Comparison of ENCODE assay signal across 22 cellular contexts in genomic region chr10:78815702-78816334, GRCh38.
DNase-seq lines count a peak whose midpoint lies in the region; ATAC-seq and TF ChIP-seq lines count a peak whose summit lies in the region.
"Had no signal": no experiment of that assay in that cellular context is flagged by ENCODE, and none has a peak within 500 bp of the region (broad histone marks: within the 10 kb centered on the region; RNA-seq: fewer than 3 reads in every experiment).

No MANE protein-coding gene starts in this region.

- TF ChIP-seq POLR2A in body of pancreas (IDR thresholded peaks at IDR 0.05): no peak

- H3K4me1 ChIP-seq in body of pancreas (peaks cover 16% of the 10 kb centered on the region), left lung (no peaks in the 10 kb centered on the region), aorta (ENCODE audit: control insufficient read depth in 1 of 2, insufficient read depth in 2 of 2, low read length in 2 of 2) (no peaks in the 10 kb centered on the region)

- H3K9me3 ChIP-seq in body of pancreas (no peaks in the 10 kb centered on the region), left lung (no peaks in the 10 kb centered on the region), aorta (ENCODE audit: control insufficient read depth, low read length) (no peaks in the 10 kb centered on the region)
- H3K9me3 ChIP-seq: SJSA1 had no signal

- ATAC-seq in body of pancreas (peak; percentile 55), left lung (peak; percentile 19), esophagus mucosa (no peak), aorta (ENCODE audit: low FRiP score) (no peak)
- ATAC-seq in stimulated activated naive CD8-positive, alpha-beta T cell treated with anti-CD3 and anti-CD28 coated beads, Interleukin-15, Interleukin-2, amounts not matched to agents 100 U/mL and 50 U/mL, for 24 hours: no peak
- ATAC-seq: Right ventricle myocardium inferior had no signal

- TF ChIP-seq CTCF in body of pancreas (IDR thresholded peaks at IDR 0.05) (no peak), left lung (IDR thresholded peaks at IDR 0.05) (no peak)

- no peak overlapping the region for H3K27ac ChIP-seq in body of pancreas
- H3K27ac ChIP-seq in left lung: no peak overlapping the region
- no peak overlapping the region for H3K27ac ChIP-seq in aorta (ENCODE audit: low read depth in 1 of 2, low read length in 2 of 2)
- H3K27ac ChIP-seq: HL-60, SJSA1 had no signal

- 30% methylated on average over 1 to 2 of the region's 2 CpGs for WGBS in body of pancreas, 2 donors
- 85 to 86% methylated on average over 2 of the region's 2 CpGs for WGBS in aorta, 2 donors

- intact Hi-C loops in body of pancreas (cut with DNase I) (no loop called here), left lung (cut with DNase I) (no loop called here), aorta (cut with DNase I) (no loop called here)

- peak; percentile 86 for DNase-seq in DMS53 (lab: John Stamatoyannopoulos, UW)
- no peak for DNase-seq in body of pancreas
- no peak for DNase-seq in left lung
- peak; percentile 66 for DNase-seq in renal cortical epithelial cell (ENCODE audit: low read depth)
- DNase-seq in anterior cingulate cortex (lab: John Stamatoyannopoulos, UW): no peak
- DNase-seq in stimulated activated naive CD8-positive, alpha-beta T cell treated with anti-CD3 and anti-CD28 coated beads, Interleukin-15, Interleukin-2, amounts not matched to agents 100 U/mL and 50 U/mL, for 24 hours: no peak
- DNase-seq in aorta: no peak
- DNase-seq: CD4-positive, CD25-positive, alpha-beta regulatory T cell; COR-L47; DMS 273 treated with DMSO at 0.1 percent for 48 hours; H9; KBM-7; NCI-H1092 treated with DMSO at 0.1 percent for 48 hours; NCI-H1436 treated with DMSO at 0.1 percent for 48 hours; NCI-H1930; NCI-H2227 treated with DMSO at 0.1 percent for 48 hours; NCI-H510A; NCI-H748 treated with DMSO at 0.1 percent for 48 hours had no signal

- no peak overlapping the region for H3K4me3 ChIP-seq in body of pancreas
- H3K4me3 ChIP-seq in left lung: no peak overlapping the region
- no peak overlapping the region for H3K4me3 ChIP-seq in aorta (ENCODE audit: low read length in 2 of 2)
- H3K4me3 ChIP-seq: SJSA1 had no signal

- H3K27me3 ChIP-seq in body of pancreas (no peaks in the 10 kb centered on the region), left lung (no peaks in the 10 kb centered on the region), aorta (ENCODE audit: control insufficient read depth in 1 of 2, insufficient read depth in 2 of 2, low read length in 1 of 2) (no peaks in the 10 kb centered on the region)
- H3K27me3 ChIP-seq: SJSA1 had no signal

- no peaks in the 10 kb centered on the region for H3K36me3 ChIP-seq in body of pancreas (replicated peaks in 1 of 2; ENCODE audit: insufficient read depth in 1 of 2, low read depth in 2 of 2)
- H3K36me3 ChIP-seq in left lung: no peaks in the 10 kb centered on the region
- no peaks in the 10 kb centered on the region for H3K36me3 ChIP-seq in aorta (ENCODE audit: control insufficient read depth in 1 of 2, insufficient read depth in 2 of 2, low read length in 1 of 2)
- H3K36me3 ChIP-seq: SJSA1 had no signal

Comparison
In these comparisons a context has a peak if more than half of its experiments do, and no peak if none do; other contexts are left out.
1. DNase-seq: peak in DMS53 (single experiment) and renal cortical epithelial cell (single experiment); none in body of pancreas (0 of 4), left lung (0 of 2), anterior cingulate cortex (0 of 58), stimulated activated naive CD8-positive, alpha-beta T cell treated with anti-CD3 and anti-CD28 coated beads, Interleukin-15, Interleukin-2, amounts not matched to agents 100 U/mL and 50 U/mL, for 24 hours (single experiment) and aorta (0 of 2).
2. ATAC-seq: peak in body of pancreas (single experiment) and left lung (single experiment); none in stimulated activated naive CD8-positive, alpha-beta T cell treated with anti-CD3 and anti-CD28 coated beads, Interleukin-15, Interleukin-2, amounts not matched to agents 100 U/mL and 50 U/mL, for 24 hours (single experiment), esophagus mucosa (single experiment) and aorta (single experiment).